ENCODE assay signal across 8 cellular contexts in genomic region chr16:48535831-48536599, GRCh38.
DNase-seq lines count a peak whose midpoint lies in the region; ATAC-seq, FAIRE-seq and TF ChIP-seq lines count a peak whose summit lies in the region.

No MANE protein-coding gene starts in this region.

- H3K9me3 Mint-ChIP-seq in CD8-positive, alpha-beta memory T cell: no peaks in the 10 kb centered on the region

- no peak for TF ChIP-seq POLR2A in H54 (IDR thresholded peaks at IDR 0.05; ENCODE audit: low read depth, low read length)

- no peak for FAIRE-seq in bronchial epithelial cell (lab: Jason Lieb, UNC)
- FAIRE-seq in H54 (lab: Jason Lieb, UNC): no peak

- no peaks in the 10 kb centered on the region for H3K27me3 Mint-ChIP-seq in CD8-positive, alpha-beta memory T cell

- peak; percentile 78 for ATAC-seq in GM21528 (IDR thresholded peaks at IDR 0.05; ENCODE audit: low FRiP score, unreplicated experiment)

- peaks cover 37% of the 10 kb centered on the region for H3K4me1 ChIP-seq in muscle layer of colon (ENCODE audit: insufficient read depth, low read length)
- H3K4me1 ChIP-seq in CD8-positive, alpha-beta memory T cell (ENCODE audit: insufficient read depth, low read length): peaks cover 12% of the 10 kb centered on the region

- peaks cover 0 to 26% (median 2%) of the 10 kb centered on the region in 3 donors for H3K36me3 Mint-ChIP-seq in CD8-positive, alpha-beta memory T cell

- POLR2A ChIA-PET in CD8-positive, alpha-beta memory T cell (lab: Charles Lee): interaction anchor here (0.6 kb wide), 1 partner anchor 1776 kb away, joined by 6 read pairs; no protein-coding TSS in a partner anchor

- H3K9ac ChIP-seq in muscle layer of colon (ENCODE audit: low read length): no peak overlapping the region

- H3K4me1 Mint-ChIP-seq in CD8-positive, alpha-beta memory T cell: peaks cover 11 to 34% (median 16%) of the 10 kb centered on the region in 3 donors

- no peaks in the 10 kb centered on the region for H3K9me3 ChIP-seq in muscle layer of colon (ENCODE audit: low read length)
- no peaks in the 10 kb centered on the region for H3K9me3 ChIP-seq in CD8-positive, alpha-beta memory T cell (ENCODE audit: low read length)

- peak; percentile 91 for DNase-seq in GM03348 (ENCODE audit: low spot score)
- peak; percentile 73 for DNase-seq in KG1 (lab: John Stamatoyannopoulos, UW)
- DNase-seq in bronchial epithelial cell (ENCODE audit: low read depth): peak; percentile 77
- no peak for DNase-seq in H54 (ENCODE audit: insufficient read length, low spot score)
- no peak for DNase-seq in CD8-positive, alpha-beta memory T cell
- DNase-seq in cortex of kidney (lab: John Stamatoyannopoulos, UW): no peak

- H3K4me3 ChIP-seq in bronchial epithelial cell (ENCODE audit: low read depth, low read length) (no peak overlapping the region), muscle layer of colon (ENCODE audit: low read depth in 1 of 2, low read length in 2 of 2) (no peak overlapping the region)
- H3K4me3 ChIP-seq in CD8-positive, alpha-beta memory T cell (ENCODE audit: low read length): no peak overlapping the region

- TF ChIP-seq CTCF in bronchial epithelial cell (IDR thresholded peaks at IDR 0.05; ENCODE audit: insufficient read depth, low read length, severe bottlenecking): no peak

- CTCF ChIA-PET in CD8-positive, alpha-beta memory T cell (lab: Charles Lee): interaction anchor here (0.9 to 6.4 kb wide), 3 partner anchors 72 to 96 kb away, joined by 3 to 27 read pairs (median 3); no protein-coding TSS in a partner anchor

- peak overlapping the region in 1 of 8 donors; percentile 58 for H3K27ac Mint-ChIP-seq in CD8-positive, alpha-beta memory T cell

- no peaks in the 10 kb centered on the region for H3K27me3 ChIP-seq in bronchial epithelial cell (ENCODE audit: control insufficient read depth, insufficient read depth, low read length)
- no peaks in the 10 kb centered on the region for H3K27me3 ChIP-seq in muscle layer of colon (ENCODE audit: control insufficient read depth in 1 of 2, insufficient read depth in 2 of 2, low read length in 2 of 2)
- no peaks in the 10 kb centered on the region for H3K27me3 ChIP-seq in CD8-positive, alpha-beta memory T cell (ENCODE audit: insufficient read depth, low read length, poor library complexity, severe bottlenecking)

- H3K4me3 Mint-ChIP-seq in CD8-positive, alpha-beta memory T cell: no peak overlapping the region

- peak overlapping the region; percentile 64 for H3K27ac ChIP-seq in muscle layer of colon (ENCODE audit: low read depth, low read length)
- H3K27ac ChIP-seq in CD8-positive, alpha-beta memory T cell (ENCODE audit: low read depth, low read length): no peak overlapping the region

- H3K36me3 ChIP-seq in bronchial epithelial cell (ENCODE audit: control insufficient read depth, insufficient read depth, low read length) (peaks cover 3% of the 10 kb centered on the region), muscle layer of colon (ENCODE audit: insufficient read depth, low read length) (peaks cover 12% of the 10 kb centered on the region)
- H3K36me3 ChIP-seq in CD8-positive, alpha-beta memory T cell (ENCODE audit: insufficient read depth, low read length): peaks cover 2% of the 10 kb centered on the region

Comparison
In these comparisons a context has a peak if more than half of its experiments do, and no peak if none do; other contexts are left out.
1. DNase-seq: peak in GM03348 (single experiment), KG1 (single experiment) and bronchial epithelial cell (single experiment); none in H54 (single experiment), CD8-positive, alpha-beta memory T cell (0 of 5) and cortex of kidney (single experiment).